In the genomic region with DNA sequence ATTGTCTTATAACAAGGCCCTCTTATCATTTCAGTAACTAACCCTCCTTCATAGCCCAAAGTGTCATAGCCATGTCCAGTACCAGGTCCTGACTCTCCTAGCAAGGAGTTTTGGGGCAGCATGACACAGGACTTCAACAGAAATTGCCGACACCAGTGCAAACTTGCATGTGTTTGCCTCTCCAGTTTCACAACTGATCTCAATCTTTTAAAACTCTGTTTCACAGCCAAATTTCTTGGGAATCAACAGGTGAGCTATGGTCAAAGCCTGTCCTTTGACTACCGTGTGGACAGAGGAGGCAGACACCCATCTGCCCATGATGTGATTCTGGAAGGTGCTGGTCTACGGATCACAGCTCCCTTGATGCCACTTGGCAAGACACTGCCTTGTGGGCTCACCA, we compare ENCODE assay signal across 25 cellular contexts.
"Had no signal": no experiment of that assay in that cellular context is flagged by ENCODE, and none has a peak within 500 bp of the region (broad histone marks: within the 10 kb centered on the region; RNA-seq: fewer than 3 reads in every experiment).

No MANE protein-coding gene starts in this region.

- FAIRE-seq: HTR-8/SVneo, RCC 7860 had no signal

- H3K36me3 ChIP-seq: MG63 had no signal

- H3K9ac ChIP-seq: SK-N-SH had no signal

- DNase-seq: Karpas-422, KG1, MG63, NCI-H1092, NCI-H1105 treated with DMSO at 0.1 percent for 48 hours, NCI-H1417 treated with DMSO at 0.1 percent for 48 hours, NCI-H146, NCI-H1694 treated with DMSO at 0.1 percent for 48 hours, NCI-H1930, NCI-H2081, NCI-H2107, NCI-H2171, NCI-H446, NCI-H510A, NCI-H524 treated with DMSO at 0.1 percent for 48 hours, NCI-H69, NCI-H774, RPMI8226, SHP77, SK-N-SH, SW 1271, T-cell had no signal

- H3K27me3 ChIP-seq: MG63 had no signal

- ATAC-seq: T-cell had no signal

- H3K9me3 ChIP-seq: MG63, SK-N-SH had no signal

- H3K4me3 ChIP-seq: MG63 had no signal

- H3K27ac ChIP-seq: HL-60 had no signal

- H3K4me2 ChIP-seq: SK-N-SH had no signal
